ENCODE assay signal across 19 cellular contexts in genomic region chr14:20499108-20499507, GRCh38. TPM values are rescaled to one million over a fixed set of nuclear protein-coding genes. Genes with fewer than 3 reads are reported as not detected.
DNase-seq lines count a peak whose midpoint lies in the region; ATAC-seq, FAIRE-seq and TF ChIP-seq lines count a peak whose summit lies in the region.
"Had no signal": no experiment of that assay in that cellular context is flagged by ENCODE, and none has a peak within 500 bp of the region (broad histone marks: within the 10 kb centered on the region; RNA-seq: fewer than 3 reads in every experiment).

No MANE protein-coding gene starts in this region.

- DNase-seq in ELF-1 (ENCODE audit: low read depth, low spot score) = peak; percentile 74
- DNase-seq in HCT116 (ENCODE audit: low read depth, low spot score) = no peak
- DNase-seq in NT2/D1 (ENCODE audit: low read depth, low spot score) = peak; percentile 32
- peak; percentile 74 to 82 for DNase-seq in lung microvascular endothelial cell (ENCODE audit: low read depth in 2 of 2)
- DNase-seq in NCI-H1436 treated with DMSO at 0.1 percent for 48 hours (lab: John Stamatoyannopoulos, UW) = no peak
- no peak for DNase-seq in GM13976 (ENCODE audit: low spot score)
- DNase-seq in urothelium cell line (ENCODE audit: low spot score) = no peak
- DNase-seq: activated CD4-positive, alpha-beta T cell treated with anti-CD3 and anti-CD28 coated beads, Interleukin-2, amount 10 ng/mL, durations not matched to agents 24 days and 14 days; anterior cingulate cortex; cortex of kidney; hypothalamus; lower lobe of right lung; NCI-H345; Peyer's patch; T-helper 17 cell had no signal

- H3K9me2 ChIP-seq in HCT116 (ENCODE audit: insufficient read depth) = no peaks in the 10 kb centered on the region

- H3K9ac ChIP-seq in HCT116 (ENCODE audit: low read length) = no peak overlapping the region
- no peak overlapping the region for H3K9ac ChIP-seq in NT2/D1 (ENCODE audit: insufficient read length, low read depth)

- H3K36me3 ChIP-seq in HCT116 (ENCODE audit: control insufficient read depth in 1 of 2, insufficient read depth in 2 of 2, low read length in 2 of 2) = no peaks in the 10 kb centered on the region
- H3K36me3 ChIP-seq in NT2/D1 (ENCODE audit: insufficient read depth, insufficient read length, low read length) = no peaks in the 10 kb centered on the region
- H3K36me3 ChIP-seq: lower lobe of right lung, neutrophil, Peyer's patch had no signal

- no peak for FAIRE-seq in urothelium cell line (lab: Jason Lieb, UNC)

- H3K4me3 ChIP-seq in HCT116 (replicated peaks in 1 of 2; ENCODE audit: low read depth in 1 of 2, low read length in 2 of 2) = no peak overlapping the region
- H3K4me3 ChIP-seq in NT2/D1 (ENCODE audit: insufficient read length, low read depth) = no peak overlapping the region
- H3K4me3 ChIP-seq: lower lobe of right lung, Peyer's patch, skin epidermis had no signal

- in situ Hi-C loops in GM13976 (cut with MboI; ENCODE audit: low sequenced_read_pairs, unreplicated experiment) = no loop called here

- no peak for TF ChIP-seq POLR2A in HCT116 (IDR thresholded peaks at IDR 0.05; ENCODE audit: borderline replicate concordance, extremely low read depth, insufficient read depth, insufficient read length)

- no peak overlapping the region for H3K27ac ChIP-seq in HCT116 (ENCODE audit: low read depth, low read length)
- H3K27ac ChIP-seq: lower lobe of right lung, neutrophil, Peyer's patch had no signal

- peak; percentile 60; the same call in 1 of the 2 replicates for ATAC-seq in HCT116
- no peak for ATAC-seq in GM19395 (IDR thresholded peaks at IDR 0.05; ENCODE audit: unreplicated experiment)
- ATAC-seq: lower lobe of right lung, T-helper 17 cell had no signal

- H3K27me3 ChIP-seq in HCT116 (ENCODE audit: insufficient read depth, low read length) (no peaks in the 10 kb centered on the region), NT2/D1 (ENCODE audit: insufficient read depth, insufficient read length) (no peaks in the 10 kb centered on the region)
- H3K27me3 ChIP-seq: neutrophil, Peyer's patch had no signal

- peak overlapping the region; percentile 56 for H3K4me2 ChIP-seq in HCT116 (ENCODE audit: low read length)

- RAD21 ChIA-PET in HCT116 (lab: Charles Lee; ENCODE audit: low non-redundant PET in 1 of 2, low total read pairs in 2 of 2, uncharacterized antibody in 2 of 2, unreplicated experiment in 2 of 2) = no interaction called here

- no peaks in the 10 kb centered on the region for H4K20me1 ChIP-seq in HCT116 (ENCODE audit: insufficient read depth)

- H3K79me2 ChIP-seq in HCT116 (ENCODE audit: insufficient read depth, low read length) = no peaks in the 10 kb centered on the region

- POLR2A ChIA-PET in HCT116 (lab: Charles Lee) = interaction anchor here (0.9 to 1.6 kb wide), 2 partner anchors 38 to 156 kb away, joined by 3 to 4 read pairs; partner anchors contain the start of genes PARP2 and PIP4P1

- H3K9me3 ChIP-seq in HCT116 (ENCODE audit: control insufficient read depth in 1 of 2, insufficient read depth in 1 of 2, low read depth in 1 of 2, low read length in 2 of 2) (no peaks in the 10 kb centered on the region), NT2/D1 (ENCODE audit: insufficient read depth, low read length) (peaks cover 19% of the 10 kb centered on the region)
- H3K9me3 ChIP-seq: lower lobe of right lung, neutrophil, Peyer's patch had no signal

- peak overlapping the region; percentile 98 for H2AFZ ChIP-seq in HCT116 (ENCODE audit: low read depth, low read length, poor library complexity, severe bottlenecking)

- intact Hi-C loops in HCT116 (cut with micrococcal nuclease) = no loop called here

- CTCF ChIA-PET in HCT116 (lab: Charles Lee) = no interaction called here

- TF ChIP-seq CTCF in HCT116 (IDR thresholded peaks at IDR 0.05 in 2 of 3, conservative IDR thresholded peaks at IDR 0.05 in 1 of 3; ENCODE audit: borderline replicate concordance in 1 of 3, insufficient read depth in 1 of 3, low read depth in 2 of 3, low read length in 2 of 3) (no peak), GM13976 (IDR thresholded peaks at IDR 0.05; ENCODE audit: borderline replicate concordance, control extremely low read depth, extremely low read depth, insufficient read depth, missing control alignments) (no peak)

- TF ChIP-seq RAD21 in HCT116 (IDR thresholded peaks at IDR 0.05; ENCODE audit: low read depth) = no peak

- BruUV-seq in HCT116 (replicated peaks; lab: Mats Ljungman, UMichigan) = no TSS peak

- H3K4me1 ChIP-seq in HCT116 (ENCODE audit: control insufficient read depth in 1 of 2, insufficient read depth in 2 of 2, low read length in 2 of 2) (peaks cover 19 to 34% of the 10 kb centered on the region in 2 experiments), NT2/D1 (ENCODE audit: insufficient read depth, insufficient read length) (no peaks in the 10 kb centered on the region)
- H3K4me1 ChIP-seq: Peyer's patch had no signal

TF ChIP-seq in HCT116, 20 proteins besides CTCF, POLR2A, EP300 and RAD21 (continues in another document):
- no peak for TF ChIP-seq EZH2 (IDR thresholded peaks at IDR 0.05)
- no peak for TF ChIP-seq FOSL1 (IDR thresholded peaks at IDR 0.05; ENCODE audit: low read depth)
- TF ChIP-seq CEBPB (IDR thresholded peaks at IDR 0.05; ENCODE audit: low read depth) = no peak
- TF ChIP-seq JUND (IDR thresholded peaks at IDR 0.05) = no peak
- TF ChIP-seq TCF7L2 (IDR thresholded peaks at IDR 0.05; ENCODE audit: borderline replicate concordance, extremely low read depth, insufficient read depth, insufficient read length) = no peak
- no peak for TF ChIP-seq ZBTB33 (IDR thresholded peaks at IDR 0.05; ENCODE audit: extremely low read depth, insufficient replicate concordance, low read length)
- no peak for TF ChIP-seq ELF1 (IDR thresholded peaks at IDR 0.05; ENCODE audit: borderline replicate concordance, low read depth)
- no peak for TF ChIP-seq SIN3A (IDR thresholded peaks at IDR 0.05; ENCODE audit: low read depth)
- no peak for TF ChIP-seq YY1 (IDR thresholded peaks at IDR 0.05; ENCODE audit: extremely low read depth, insufficient replicate concordance, low read depth, low read length)
- TF ChIP-seq MAX (IDR thresholded peaks at IDR 0.05) = no peak
- TF ChIP-seq SP1 (IDR thresholded peaks at IDR 0.05; ENCODE audit: low read depth) = no peak
- no peak for TF ChIP-seq CBX3 (IDR thresholded peaks at IDR 0.05; ENCODE audit: low read depth)
- no peak for TF ChIP-seq ATF3 (IDR thresholded peaks at IDR 0.05)
- TF ChIP-seq EGR1 (IDR thresholded peaks at IDR 0.05; ENCODE audit: low read depth) = no peak
- no peak for TF ChIP-seq ZFX (IDR thresholded peaks at IDR 0.05)
- TF ChIP-seq EZH2phosphoT487 (IDR thresholded peaks at IDR 0.05; ENCODE audit: borderline replicate concordance) = no peak

RNA-seq across cellular contexts. Expression of gene RNASE10, which starts 6.2 kb away (rescaled TPM):
- total RNA-seq in HCT116 (2021; ENCODE audit: unreplicated experiment) (0.39 TPM), lung microvascular endothelial cell (not detected in 2 replicates)
- 0.17 and 0.27 TPM in 2 replicates for polyA plus RNA-seq in HCT116 (2012)
- total RNA-seq: Peyer's patch had no signal
- polyA plus RNA-seq: CD14-positive monocyte had no signal

RNA-seq across cellular contexts. Expression of gene PNP, which starts 29.9 kb away (rescaled TPM):
- total RNA-seq in HCT116 (2021; ENCODE audit: unreplicated experiment) (63.0 TPM), lung microvascular endothelial cell (193 and 227 TPM in 2 replicates)
- polyA plus RNA-seq in HCT116 (2012) = 80.9 and 86.7 TPM in 2 replicates

RNA-seq across cellular contexts. Expression of gene PIP4P1, which starts 37.9 kb away (rescaled TPM):
- 35.4 TPM for total RNA-seq in HCT116 (2021; ENCODE audit: unreplicated experiment)
- polyA plus RNA-seq in HCT116 (2012) = 34.6 and 39.5 TPM in 2 replicates
- total RNA-seq in lung microvascular endothelial cell = 18.7 and 23.4 TPM in 2 replicates

RNA-seq across cellular contexts. Expression of gene APEX1, which starts 44.1 kb away (rescaled TPM):
- total RNA-seq in HCT116 (2021; ENCODE audit: unreplicated experiment) (235 TPM), lung microvascular endothelial cell (61.1 and 73.4 TPM in 2 replicates)
- polyA plus RNA-seq in HCT116 (2012) = 156 and 191 TPM in 2 replicates

RNA-seq across cellular contexts. Expression of gene OSGEP, which starts 44.5 kb away (rescaled TPM):
- 21.8 TPM for total RNA-seq in HCT116 (2021; ENCODE audit: unreplicated experiment)
- 15.0 and 18.1 TPM in 2 replicates for polyA plus RNA-seq in HCT116 (2012)
- 47.3 and 48.0 TPM in 2 replicates for total RNA-seq in lung microvascular endothelial cell

Comparison
In these comparisons a context has a peak if more than half of its experiments do, and no peak if none do; other contexts are left out.
1. DNase-seq: peak in ELF-1 (single experiment), NT2/D1 (single experiment) and lung microvascular endothelial cell (2 of 2); none in HCT116 (single experiment), NCI-H1436 treated with DMSO at 0.1 percent for 48 hours (single experiment), GM13976 (single experiment) and urothelium cell line (single experiment).